Comparison of ENCODE assay signal across 18 cellular contexts in the genomic region with DNA sequence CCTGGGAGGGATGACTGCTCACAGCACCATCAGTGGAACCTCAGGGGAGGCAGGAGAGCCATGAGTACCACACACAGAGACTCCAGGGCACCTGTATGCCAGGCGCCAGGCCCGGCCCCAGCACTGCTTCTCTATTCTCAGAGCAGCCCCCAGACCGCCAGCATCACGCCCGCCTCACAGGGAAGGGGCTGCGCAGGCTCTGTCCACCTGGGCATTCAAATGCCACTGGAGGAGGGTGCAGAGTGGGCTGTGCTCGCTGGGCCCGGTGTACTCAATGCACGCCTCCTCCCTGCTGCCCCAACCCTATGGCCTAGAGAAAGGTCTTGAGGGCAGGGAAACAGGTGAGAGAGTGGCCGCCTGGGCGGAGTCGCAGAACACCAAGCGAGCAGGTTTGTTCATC.
"Had no signal": no experiment of that assay in that cellular context is flagged by ENCODE, and none has a peak within 500 bp of the region (broad histone marks: within the 10 kb centered on the region; RNA-seq: fewer than 3 reads in every experiment).

No MANE protein-coding gene starts in this region.

- H3K36me3 ChIP-seq: brain microvascular endothelial cell, neutrophil, thoracic aorta, vagina had no signal

- H3K27ac ChIP-seq: brain microvascular endothelial cell, neutrophil, thoracic aorta had no signal

- H3K27me3 ChIP-seq: brain microvascular endothelial cell, neutrophil, vagina had no signal

- ATAC-seq: mucosa of descending colon; naive thymus-derived CD8-positive, alpha-beta T cell had no signal

- H3K4me3 ChIP-seq: mucosa of descending colon, smooth muscle cell, thoracic aorta, vagina had no signal

- H3K9me3 ChIP-seq: mucosa of descending colon, neutrophil, thoracic aorta, vagina had no signal

- DNase-seq: activated CD4-positive, alpha-beta T cell treated with anti-CD3 and anti-CD28 coated beads, Interleukin-2, amount 10 ng/mL, durations not matched to agents 24 days and 14 days; activated CD4-positive, CD25-positive, alpha-beta regulatory T cell; activated CD8-positive, alpha-beta memory T cell treated with anti-CD3 and anti-CD28 coated beads for 24 hours; activated naive CD8-positive, alpha-beta T cell treated with anti-CD3 and anti-CD28 coated beads for 36 hours; brain microvascular endothelial cell; dermis blood vessel endothelial cell; islet precursor cell; naive thymus-derived CD8-positive, alpha-beta T cell; posterior cingulate gyrus; stimulated activated CD4-positive, alpha-beta T cell treated with anti-CD3 and anti-CD28 coated beads, Interleukin-4, amount 100 ng/mL, for 4 hours; stimulated activated CD8-positive, alpha-beta memory T cell treated with anti-CD3 and anti-CD28 coated beads, Interleukin-4, amount 100 ng/mL, for 48 hours; stimulated activated naive CD4-positive, alpha-beta T cell treated with Interleukin-2 at 50 U/mL for 16 hours; T-helper 2 cell had no signal

- H3K4me2 ChIP-seq: smooth muscle cell had no signal
